ENCODE assay signal across 8 cellular contexts in the genomic region with DNA sequence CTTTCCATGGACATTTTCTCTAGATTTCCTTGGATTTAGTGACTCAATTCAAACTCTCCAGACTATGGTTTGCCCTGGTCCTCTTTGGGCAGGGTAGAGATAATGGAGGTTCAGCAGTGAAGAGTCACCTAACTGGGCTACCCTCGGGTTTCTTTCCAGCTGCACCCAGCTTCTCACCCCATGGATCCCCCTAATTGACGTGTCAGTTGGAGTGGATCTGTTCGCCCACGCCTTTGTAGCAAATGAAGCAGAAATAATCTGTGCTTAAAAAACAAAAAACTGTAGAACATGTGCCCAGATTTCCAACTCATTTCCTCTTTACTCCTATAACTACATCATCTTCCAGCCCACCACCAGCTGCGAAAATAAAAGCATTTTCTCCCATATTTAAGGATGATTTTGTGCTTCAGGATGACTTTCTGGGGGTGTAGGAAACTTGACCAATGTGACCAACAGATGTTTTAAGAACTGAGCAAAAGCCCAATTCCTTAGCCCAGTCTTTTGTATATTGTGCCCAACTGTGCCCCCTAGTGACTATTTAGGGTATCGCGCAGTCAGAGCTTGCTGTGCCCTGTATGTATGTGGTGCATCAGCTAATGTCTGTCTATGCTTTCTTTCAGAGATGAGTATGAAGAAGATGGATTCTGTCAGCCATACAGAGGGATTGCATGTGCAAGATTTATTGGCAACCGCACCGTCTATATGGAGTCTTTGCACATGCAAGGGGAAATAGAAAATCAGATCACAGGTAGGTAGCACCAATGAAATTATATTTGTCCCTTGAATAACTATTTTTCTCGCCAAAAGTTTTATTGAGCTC.
DNase-seq lines count a peak whose midpoint lies in the region; ATAC-seq, FAIRE-seq and TF ChIP-seq lines count a peak whose summit lies in the region.

No MANE protein-coding gene starts in this region.

- FAIRE-seq in GM18507 (lab: Jason Lieb, UNC): peak; percentile 79

- intact Hi-C loops in dorsolateral prefrontal cortex (cut with DNase I): loop anchor here (2.0 to 10.0 kb wide), 8 partner anchors 92 to 522 kb away; partner anchors contain the start of gene ROR1 (in 2 of the 2)

- H3K27ac ChIP-seq in dorsolateral prefrontal cortex: peak overlapping the region in 5 of 59 donors; percentile 17 to 64 (median 21)

- no peak overlapping the region for H3K4me3 ChIP-seq in AG04449 (ENCODE audit: low read depth, low read length)
- H3K4me3 ChIP-seq in dorsolateral prefrontal cortex: no peak overlapping the region

- peak; percentile 80 for TF ChIP-seq CTCF in AG04449 (IDR thresholded peaks at IDR 0.05; ENCODE audit: insufficient read depth, low read length, missing control alignments)
- TF ChIP-seq CTCF in dorsolateral prefrontal cortex (IDR thresholded peaks at IDR 0.05 in 54 of 56, conservative IDR thresholded peaks at IDR 0.05 in 2 of 56; ENCODE audit: low read depth in 1 of 56, partially characterized antibody in 56 of 56): peak; percentile 73 to 98 (median 93)

- POLR2A ChIA-PET in AG04449 (lab: Yijun Ruan, JAX): interaction anchor here (0.6 to 1.4 kb wide), 4 partner anchors 12 to 475 kb away, joined by 3 to 5 read pairs (median 4); no protein-coding TSS in a partner anchor

- peak; percentile 76 for ATAC-seq in HG03354 (IDR thresholded peaks at IDR 0.05; ENCODE audit: poor library complexity, severe bottlenecking, unreplicated experiment)

- CTCF ChIA-PET in AG04449 (lab: Yijun Ruan, JAX): interaction anchor here (0.6 to 4.8 kb wide), 86 partner anchors 8 to 520 kb away, joined by 3 to 74 read pairs (median 4); partner anchors contain the start of gene ROR1

- H3K27me3 ChIP-seq in dorsolateral prefrontal cortex: no peaks in the 10 kb centered on the region

- DNase-seq in AG04449 (ENCODE audit: low read depth, low spot score) (peak; percentile 74), GM18507 (ENCODE audit: extremely low spot score, insufficient read length, low read depth) (peak; percentile 17), NCI-H460 (ENCODE audit: extremely low read depth, low read depth) (peak; percentile 71), dorsolateral prefrontal cortex (peak; percentile 68 to 96 (median 75)), lung microvascular endothelial cell (ENCODE audit: low read depth in 2 of 2) (peak; percentile 77 to 81)
- peak; percentile 64 for DNase-seq in activated CD4-positive, alpha-beta T cell treated with anti-CD3 and anti-CD28 coated beads, Interleukin-2, amount 50 U/mL, for 1 hour
- peak; percentile 20 for DNase-seq in stimulated activated CD8-positive, alpha-beta memory T cell treated with anti-CD3 and anti-CD28 coated beads, Interleukin-12 subunit alpha, Interleukin-12 subunit beta, amount 100 ng/mL, for 24 hours (ENCODE audit: extremely low read depth)

Comparison
In these comparisons a context has a peak if more than half of its experiments do, and no peak if none do; other contexts are left out.
1. DNase-seq: peak in every context shown above with its lines; median percentile 79 in lung microvascular endothelial cell; 75 in dorsolateral prefrontal cortex; 74 in AG04449; 71 in NCI-H460; 64 in activated CD4-positive, alpha-beta T cell treated with anti-CD3 and anti-CD28 coated beads, Interleukin-2, amount 50 U/mL, for 1 hour; 20 in stimulated activated CD8-positive, alpha-beta memory T cell treated with anti-CD3 and anti-CD28 coated beads, Interleukin-12 subunit alpha, Interleukin-12 subunit beta, amount 100 ng/mL, for 24 hours; 17 in GM18507.